Comparison of ENCODE assay signal across 1 cellular context in the genomic region with DNA sequence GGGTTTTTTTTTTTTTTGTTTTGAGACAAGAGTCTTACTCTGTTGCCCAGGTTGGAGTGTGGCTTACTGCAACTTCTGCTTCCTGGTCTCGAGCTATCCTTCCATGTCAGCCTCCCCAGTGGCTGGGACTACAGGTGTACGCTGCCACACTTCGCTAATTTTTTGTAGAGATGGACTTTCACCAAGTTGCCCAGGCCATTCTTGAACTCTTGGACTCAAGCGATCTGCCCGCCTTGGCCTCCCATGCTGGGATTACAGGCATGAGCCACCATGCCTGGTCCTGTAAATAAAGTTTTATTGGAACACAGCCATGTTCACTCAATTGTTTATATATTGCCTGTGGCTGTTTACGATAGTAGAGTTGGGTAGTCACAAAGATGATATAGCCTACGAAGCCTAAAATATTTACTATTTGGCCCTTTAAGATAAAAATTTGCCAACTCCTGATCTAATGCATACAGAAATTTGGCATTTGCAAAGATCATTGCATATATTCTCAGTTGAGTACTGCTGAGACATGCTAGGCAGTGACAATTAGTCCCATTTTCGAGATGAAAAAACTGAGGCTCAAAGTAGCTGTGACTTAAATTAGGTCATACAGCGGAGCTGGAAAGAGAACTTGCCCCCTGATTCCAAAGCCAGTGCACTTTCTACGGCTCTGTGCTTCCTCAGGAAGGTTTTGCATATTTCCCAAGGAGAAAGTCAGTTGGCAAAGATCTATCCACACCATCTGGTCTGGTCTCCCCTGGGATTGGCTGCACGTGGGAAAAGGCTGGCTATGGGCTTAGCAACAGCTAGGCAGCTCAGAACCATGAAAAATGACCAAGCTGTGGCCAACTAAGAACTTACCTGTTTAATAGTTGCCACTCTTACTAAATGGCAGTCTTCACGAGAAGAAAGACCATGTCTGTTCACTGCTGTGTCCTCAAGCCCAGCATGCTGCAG.
TF ChIP-seq lines count a peak whose summit lies in the region.

No MANE protein-coding gene starts in this region.

TF ChIP-seq in HepG2, 621 proteins besides CTCF, POLR2A, EP300 and RAD21:
- peak; percentile 72 for TF ChIP-seq ZNF629 (CRISPR knock-in tag; conservative IDR thresholded peaks at IDR 0.05)
- no peak for TF ChIP-seq ZNF510 (CRISPR knock-in tag; IDR thresholded peaks at IDR 0.05; ENCODE audit: low read depth)
- no peak for TF ChIP-seq ZBTB40 (IDR thresholded peaks at IDR 0.05)
- peak; percentile 95 for TF ChIP-seq ZBTB40 (CRISPR knock-in tag; IDR thresholded peaks at IDR 0.05)
